29 cellular contexts compared by ENCODE assay signal in genomic region chr1:65389296-65389695, GRCh38. TPM values are rescaled to one million over a fixed set of nuclear protein-coding genes. Genes with fewer than 3 reads are reported as not detected.
A peak's percentile ranks its signal among the peaks of the same experiment; 100 is the strongest.
DNase-seq lines count a peak whose midpoint lies in the region; ATAC-seq and TF ChIP-seq lines count a peak whose summit lies in the region.
"Had no signal": no experiment of that assay in that cellular context is flagged by ENCODE, and none has a peak within 500 bp of the region (broad histone marks: within the 10 kb centered on the region; RNA-seq: fewer than 3 reads in every experiment).

No MANE protein-coding gene starts in this region.

- TF ChIP-seq CTCF in neural progenitor cell (IDR thresholded peaks at IDR 0.05), result no peak

- no peak overlapping the region for H3K4me3 Mint-ChIP-seq in activated T-helper 2 cell treated with anti-CD3 and anti-CD28 coated beads, Interferon-gamma antibody, Interleukin-2, Interleukin-4, amounts not matched to agents 10 μg/mL and 5 μg/mL and 100 μg/mL, durations not matched to agents 14 hours and 24 hours and 36 hours (ENCODE audit: low read depth)
- no peak overlapping the region for H3K4me3 Mint-ChIP-seq in neural progenitor cell
- H3K4me3 Mint-ChIP-seq: activated CD8-positive, alpha-beta T cell treated with anti-CD3 and anti-CD28 coated beads, Interleukin-2, amount 10 ng/mL, durations not matched to agents 7 days and 5 days; activated naive CD4-positive, alpha-beta T cell treated with anti-CD3 and anti-CD28 coated beads, Interleukin-2, amount 10 ng/mL, durations not matched to agents 7 days and 5 days; brain; CD14-positive monocyte; effector memory CD8-positive, alpha-beta T cell had no signal

- peaks cover 2% of the 10 kb centered on the region for H3K9me3 Mint-ChIP-seq in activated T-helper 2 cell treated with anti-CD3 and anti-CD28 coated beads, Interferon-gamma antibody, Interleukin-2, Interleukin-4, amounts not matched to agents 10 μg/mL and 5 μg/mL and 100 μg/mL, durations not matched to agents 14 hours and 24 hours and 36 hours
- H3K9me3 Mint-ChIP-seq in neural progenitor cell, result no peaks in the 10 kb centered on the region
- H3K9me3 Mint-ChIP-seq: activated naive CD4-positive, alpha-beta T cell treated with anti-CD3 and anti-CD28 coated beads, Interleukin-2, amount 10 ng/mL, durations not matched to agents 7 days and 5 days; effector memory CD8-positive, alpha-beta T cell had no signal

- H3K27me3 ChIP-seq in neural progenitor cell, result no peaks in the 10 kb centered on the region
- H3K27me3 ChIP-seq: sigmoid colon had no signal

- DNase-seq in DMS53 (lab: John Stamatoyannopoulos, UW) (peak; percentile 20), DMS53 treated with DMSO at 0.1 percent for 48 hours (lab: John Stamatoyannopoulos, UW; ENCODE audit: unreplicated experiment) (no peak), NCI-H226 (peak; percentile 13), iris pigment epithelial cell (ENCODE audit: low read depth) (peak; percentile 3), GM19238 (ENCODE audit: insufficient read length, low spot score) (no peak), neural progenitor cell (ENCODE audit: low spot score) (no peak)
- DNase-seq in activated T-helper 2 cell treated with anti-CD3 and anti-CD28 coated beads, Interferon-gamma antibody, Interleukin-2, Interleukin-4, amounts not matched to agents 10 μg/mL and 5 μg/mL and 100 μg/mL, durations not matched to agents 14 hours and 24 hours and 36 hours (ENCODE audit: low spot score), result no peak
- DNase-seq: activated CD8-positive, alpha-beta T cell treated with anti-CD3 and anti-CD28 coated beads, Interleukin-2, amount 10 ng/mL, durations not matched to agents 7 days and 5 days; activated naive CD4-positive, alpha-beta T cell treated with anti-CD3 and anti-CD28 coated beads, Interleukin-2, amount 10 ng/mL, durations not matched to agents 7 days and 5 days; DND-41; effector memory CD8-positive, alpha-beta T cell; GOT3; IMR-90; NCI-H1092; NCI-H1694 treated with DMSO at 0.1 percent for 48 hours; NCI-H2171; NCI-H524 treated with DMSO at 0.1 percent for 48 hours; NK-92 treated with Interleukin-12 subunit alpha and Interleukin-12 subunit beta, amount 100 ng/mL, for 24 hours; occipital lobe; psoas muscle; SIG-M5; sigmoid colon; stimulated activated naive CD4-positive, alpha-beta T cell had no signal

- H3K27ac ChIP-seq in neural progenitor cell, result no peak overlapping the region
- H3K27ac ChIP-seq: 22Rv1, psoas muscle, sigmoid colon had no signal

- intact Hi-C loops in activated T-helper 2 cell treated with anti-CD3 and anti-CD28 coated beads, Interferon-gamma antibody, Interleukin-2, Interleukin-4, amounts not matched to agents 10 μg/mL and 5 μg/mL and 100 μg/mL, durations not matched to agents 14 hours and 24 hours and 36 hours (cut with micrococcal nuclease), result no loop called here

- H3K27me3 Mint-ChIP-seq in activated T-helper 2 cell treated with anti-CD3 and anti-CD28 coated beads, Interferon-gamma antibody, Interleukin-2, Interleukin-4, amounts not matched to agents 10 μg/mL and 5 μg/mL and 100 μg/mL, durations not matched to agents 14 hours and 24 hours and 36 hours (ENCODE audit: low read depth), result no peaks in the 10 kb centered on the region
- peaks cover under 1% of the 10 kb centered on the region for H3K27me3 Mint-ChIP-seq in neural progenitor cell (ENCODE audit: insufficient read depth, low read depth)
- H3K27me3 Mint-ChIP-seq: activated naive CD4-positive, alpha-beta T cell treated with anti-CD3 and anti-CD28 coated beads, Interleukin-2, amount 10 ng/mL, durations not matched to agents 7 days and 5 days; effector memory CD8-positive, alpha-beta T cell had no signal

- no peaks in the 10 kb centered on the region for H4K20me1 ChIP-seq in neural progenitor cell (ENCODE audit: low read depth)

- no peaks in the 10 kb centered on the region for H3K4me1 ChIP-seq in neural progenitor cell
- H3K4me1 ChIP-seq: psoas muscle, sigmoid colon had no signal

- no peaks in the 10 kb centered on the region for H3K9me3 ChIP-seq in neural progenitor cell (ENCODE audit: low read depth)
- H3K9me3 ChIP-seq: psoas muscle, sigmoid colon had no signal

- H3K36me3 Mint-ChIP-seq in activated T-helper 2 cell treated with anti-CD3 and anti-CD28 coated beads, Interferon-gamma antibody, Interleukin-2, Interleukin-4, amounts not matched to agents 10 μg/mL and 5 μg/mL and 100 μg/mL, durations not matched to agents 14 hours and 24 hours and 36 hours (ENCODE audit: low read depth), result no peaks in the 10 kb centered on the region
- no peaks in the 10 kb centered on the region for H3K36me3 Mint-ChIP-seq in neural progenitor cell
- H3K36me3 Mint-ChIP-seq: CD14-positive monocyte had no signal

- H2AFZ ChIP-seq in neural progenitor cell (replicated peaks), result no peak overlapping the region

- H3K79me2 ChIP-seq in neural progenitor cell (ENCODE audit: low read depth), result no peaks in the 10 kb centered on the region

- no peak overlapping the region for H3K4me2 ChIP-seq in neural progenitor cell

- H3K4me3 ChIP-seq in neural progenitor cell, result no peak overlapping the region
- H3K4me3 ChIP-seq: psoas muscle, sigmoid colon had no signal

- H3K36me3 ChIP-seq in neural progenitor cell, result peaks cover 4% of the 10 kb centered on the region
- H3K36me3 ChIP-seq: sigmoid colon had no signal

- no peak overlapping the region for H3K9ac ChIP-seq in neural progenitor cell

- H3K27ac Mint-ChIP-seq in activated T-helper 2 cell treated with anti-CD3 and anti-CD28 coated beads, Interferon-gamma antibody, Interleukin-2, Interleukin-4, amounts not matched to agents 10 μg/mL and 5 μg/mL and 100 μg/mL, durations not matched to agents 14 hours and 24 hours and 36 hours, result peak overlapping the region; percentile 33
- H3K27ac Mint-ChIP-seq in neural progenitor cell, result no peak overlapping the region
- H3K27ac Mint-ChIP-seq: activated CD8-positive, alpha-beta T cell treated with anti-CD3 and anti-CD28 coated beads, Interleukin-2, amount 10 ng/mL, durations not matched to agents 7 days and 5 days; activated naive CD4-positive, alpha-beta T cell treated with anti-CD3 and anti-CD28 coated beads, Interleukin-2, amount 10 ng/mL, durations not matched to agents 7 days and 5 days; brain; effector memory CD8-positive, alpha-beta T cell had no signal

- H3F3A ChIP-seq in neural progenitor cell (ENCODE audit: low read depth), result no peaks in the 10 kb centered on the region

- peaks cover 43% of the 10 kb centered on the region for H3K4me1 Mint-ChIP-seq in activated T-helper 2 cell treated with anti-CD3 and anti-CD28 coated beads, Interferon-gamma antibody, Interleukin-2, Interleukin-4, amounts not matched to agents 10 μg/mL and 5 μg/mL and 100 μg/mL, durations not matched to agents 14 hours and 24 hours and 36 hours (ENCODE audit: low read depth)
- H3K4me1 Mint-ChIP-seq in neural progenitor cell, result no peaks in the 10 kb centered on the region
- H3K4me1 Mint-ChIP-seq: brain, CD14-positive monocyte had no signal

- no peak for ATAC-seq in HG02870 (IDR thresholded peaks at IDR 0.05; ENCODE audit: unreplicated experiment)
- ATAC-seq: activated CD8-positive, alpha-beta T cell treated with anti-CD3 and anti-CD28 coated beads, Interleukin-2, amount 10 ng/mL, durations not matched to agents 7 days and 5 days; effector memory CD8-positive, alpha-beta T cell; esophagus mucosa; Panc1; psoas muscle had no signal

RNA-seq across cellular contexts. Expression of gene LEPR, which starts 31.2 kb away (rescaled TPM):
- total RNA-seq in activated T-helper 2 cell treated with anti-CD3 and anti-CD28 coated beads, Interferon-gamma antibody, Interleukin-2, Interleukin-4, amounts not matched to agents 10 μg/mL and 5 μg/mL and 100 μg/mL, durations not matched to agents 14 hours and 24 hours and 36 hours, result 2.0 and 2.4 TPM in 2 replicates
- total RNA-seq in neural progenitor cell (ENCODE audit: low replicate concordance), result 11.4 and 15.2 TPM in 2 replicates

RNA-seq across cellular contexts. Expression of gene LEPROT, which starts 31.2 kb away (rescaled TPM):
- 20.9 and 22.6 TPM in 2 replicates for total RNA-seq in activated T-helper 2 cell treated with anti-CD3 and anti-CD28 coated beads, Interferon-gamma antibody, Interleukin-2, Interleukin-4, amounts not matched to agents 10 μg/mL and 5 μg/mL and 100 μg/mL, durations not matched to agents 14 hours and 24 hours and 36 hours
- total RNA-seq in neural progenitor cell (ENCODE audit: low replicate concordance), result 44.3 and 49.2 TPM in 2 replicates

Comparison
In these comparisons a context has a peak if more than half of its experiments do, and no peak if none do; other contexts are left out.
1. DNase-seq: peak in DMS53 (single experiment), NCI-H226 (single experiment) and iris pigment epithelial cell (single experiment); none in DMS53 treated with DMSO at 0.1 percent for 48 hours (single experiment), activated T-helper 2 cell treated with anti-CD3 and anti-CD28 coated beads, Interferon-gamma antibody, Interleukin-2, Interleukin-4, amounts not matched to agents 10 μg/mL and 5 μg/mL and 100 μg/mL, durations not matched to agents 14 hours and 24 hours and 36 hours (single experiment), GM19238 (single experiment) and neural progenitor cell (single experiment).